In the genomic region with DNA sequence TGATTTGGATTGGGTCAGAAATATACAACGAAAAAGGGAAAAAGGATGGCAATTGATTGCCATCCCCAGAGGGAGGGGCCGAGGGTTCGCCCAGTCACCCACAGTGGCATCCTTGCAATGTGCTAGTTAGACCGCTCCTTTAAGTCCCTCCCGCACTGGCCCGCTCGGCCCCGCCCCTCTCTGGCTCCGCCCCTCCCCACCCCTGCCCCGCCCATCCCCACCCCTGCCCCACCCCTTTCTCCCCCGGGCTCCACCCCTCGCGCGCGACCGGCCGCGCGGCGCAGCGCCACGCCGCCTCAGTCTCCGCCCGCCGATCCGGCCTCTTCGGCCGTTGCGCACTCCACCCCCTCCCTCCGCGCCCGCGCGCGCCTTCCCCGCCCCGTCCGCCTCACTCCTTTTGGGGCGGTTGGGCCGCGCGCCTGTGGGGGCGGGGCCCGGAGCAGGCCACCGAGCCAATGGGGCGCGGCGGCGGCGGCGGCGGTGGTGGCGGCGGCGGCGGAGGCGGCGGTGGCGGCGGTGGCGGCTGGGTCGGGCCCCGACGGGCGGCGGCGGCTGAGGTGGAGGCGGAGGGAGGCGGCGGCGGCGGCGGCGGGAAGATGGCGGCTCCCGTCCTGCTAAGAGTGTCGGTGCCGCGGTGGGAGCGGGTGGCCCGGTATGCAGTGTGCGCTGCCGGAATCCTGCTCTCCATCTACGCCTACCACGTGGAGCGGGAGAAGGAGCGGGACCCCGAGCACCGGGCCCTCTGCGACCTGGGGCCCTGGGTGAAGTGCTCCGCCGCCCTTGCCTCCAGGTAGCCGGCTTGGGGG, we compare ENCODE assay signal across 1 cellular context.
TF ChIP-seq lines count a peak whose summit lies in the region.

A gene (plus strand): TSS at position 299 of the 806 bp plus-strand sequence. CDS start 298 bp downstream, at position 597.

TF ChIP-seq in GM23338, 12 proteins besides CTCF, POLR2A, EP300 and RAD21:
- TF ChIP-seq, protein P1, sequence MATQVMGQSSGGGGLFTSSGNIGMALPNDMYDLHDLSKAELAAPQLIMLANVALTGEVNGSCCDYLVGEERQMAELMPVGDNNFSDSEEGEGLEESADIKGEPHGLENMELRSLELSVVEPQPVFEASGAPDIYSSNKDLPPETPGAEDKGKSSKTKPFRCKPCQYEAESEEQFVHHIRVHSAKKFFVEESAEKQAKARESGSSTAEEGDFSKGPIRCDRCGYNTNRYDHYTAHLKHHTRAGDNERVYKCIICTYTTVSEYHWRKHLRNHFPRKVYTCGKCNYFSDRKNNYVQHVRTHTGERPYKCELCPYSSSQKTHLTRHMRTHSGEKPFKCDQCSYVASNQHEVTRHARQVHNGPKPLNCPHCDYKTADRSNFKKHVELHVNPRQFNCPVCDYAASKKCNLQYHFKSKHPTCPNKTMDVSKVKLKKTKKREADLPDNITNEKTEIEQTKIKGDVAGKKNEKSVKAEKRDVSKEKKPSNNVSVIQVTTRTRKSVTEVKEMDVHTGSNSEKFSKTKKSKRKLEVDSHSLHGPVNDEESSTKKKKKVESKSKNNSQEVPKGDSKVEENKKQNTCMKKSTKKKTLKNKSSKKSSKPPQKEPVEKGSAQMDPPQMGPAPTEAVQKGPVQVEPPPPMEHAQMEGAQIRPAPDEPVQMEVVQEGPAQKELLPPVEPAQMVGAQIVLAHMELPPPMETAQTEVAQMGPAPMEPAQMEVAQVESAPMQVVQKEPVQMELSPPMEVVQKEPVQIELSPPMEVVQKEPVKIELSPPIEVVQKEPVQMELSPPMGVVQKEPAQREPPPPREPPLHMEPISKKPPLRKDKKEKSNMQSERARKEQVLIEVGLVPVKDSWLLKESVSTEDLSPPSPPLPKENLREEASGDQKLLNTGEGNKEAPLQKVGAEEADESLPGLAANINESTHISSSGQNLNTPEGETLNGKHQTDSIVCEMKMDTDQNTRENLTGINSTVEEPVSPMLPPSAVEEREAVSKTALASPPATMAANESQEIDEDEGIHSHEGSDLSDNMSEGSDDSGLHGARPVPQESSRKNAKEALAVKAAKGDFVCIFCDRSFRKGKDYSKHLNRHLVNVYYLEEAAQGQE (IDR thresholded peaks at IDR 0.05; ENCODE audit: unreplicated experiment): no peak
- TF ChIP-seq, protein P2, sequence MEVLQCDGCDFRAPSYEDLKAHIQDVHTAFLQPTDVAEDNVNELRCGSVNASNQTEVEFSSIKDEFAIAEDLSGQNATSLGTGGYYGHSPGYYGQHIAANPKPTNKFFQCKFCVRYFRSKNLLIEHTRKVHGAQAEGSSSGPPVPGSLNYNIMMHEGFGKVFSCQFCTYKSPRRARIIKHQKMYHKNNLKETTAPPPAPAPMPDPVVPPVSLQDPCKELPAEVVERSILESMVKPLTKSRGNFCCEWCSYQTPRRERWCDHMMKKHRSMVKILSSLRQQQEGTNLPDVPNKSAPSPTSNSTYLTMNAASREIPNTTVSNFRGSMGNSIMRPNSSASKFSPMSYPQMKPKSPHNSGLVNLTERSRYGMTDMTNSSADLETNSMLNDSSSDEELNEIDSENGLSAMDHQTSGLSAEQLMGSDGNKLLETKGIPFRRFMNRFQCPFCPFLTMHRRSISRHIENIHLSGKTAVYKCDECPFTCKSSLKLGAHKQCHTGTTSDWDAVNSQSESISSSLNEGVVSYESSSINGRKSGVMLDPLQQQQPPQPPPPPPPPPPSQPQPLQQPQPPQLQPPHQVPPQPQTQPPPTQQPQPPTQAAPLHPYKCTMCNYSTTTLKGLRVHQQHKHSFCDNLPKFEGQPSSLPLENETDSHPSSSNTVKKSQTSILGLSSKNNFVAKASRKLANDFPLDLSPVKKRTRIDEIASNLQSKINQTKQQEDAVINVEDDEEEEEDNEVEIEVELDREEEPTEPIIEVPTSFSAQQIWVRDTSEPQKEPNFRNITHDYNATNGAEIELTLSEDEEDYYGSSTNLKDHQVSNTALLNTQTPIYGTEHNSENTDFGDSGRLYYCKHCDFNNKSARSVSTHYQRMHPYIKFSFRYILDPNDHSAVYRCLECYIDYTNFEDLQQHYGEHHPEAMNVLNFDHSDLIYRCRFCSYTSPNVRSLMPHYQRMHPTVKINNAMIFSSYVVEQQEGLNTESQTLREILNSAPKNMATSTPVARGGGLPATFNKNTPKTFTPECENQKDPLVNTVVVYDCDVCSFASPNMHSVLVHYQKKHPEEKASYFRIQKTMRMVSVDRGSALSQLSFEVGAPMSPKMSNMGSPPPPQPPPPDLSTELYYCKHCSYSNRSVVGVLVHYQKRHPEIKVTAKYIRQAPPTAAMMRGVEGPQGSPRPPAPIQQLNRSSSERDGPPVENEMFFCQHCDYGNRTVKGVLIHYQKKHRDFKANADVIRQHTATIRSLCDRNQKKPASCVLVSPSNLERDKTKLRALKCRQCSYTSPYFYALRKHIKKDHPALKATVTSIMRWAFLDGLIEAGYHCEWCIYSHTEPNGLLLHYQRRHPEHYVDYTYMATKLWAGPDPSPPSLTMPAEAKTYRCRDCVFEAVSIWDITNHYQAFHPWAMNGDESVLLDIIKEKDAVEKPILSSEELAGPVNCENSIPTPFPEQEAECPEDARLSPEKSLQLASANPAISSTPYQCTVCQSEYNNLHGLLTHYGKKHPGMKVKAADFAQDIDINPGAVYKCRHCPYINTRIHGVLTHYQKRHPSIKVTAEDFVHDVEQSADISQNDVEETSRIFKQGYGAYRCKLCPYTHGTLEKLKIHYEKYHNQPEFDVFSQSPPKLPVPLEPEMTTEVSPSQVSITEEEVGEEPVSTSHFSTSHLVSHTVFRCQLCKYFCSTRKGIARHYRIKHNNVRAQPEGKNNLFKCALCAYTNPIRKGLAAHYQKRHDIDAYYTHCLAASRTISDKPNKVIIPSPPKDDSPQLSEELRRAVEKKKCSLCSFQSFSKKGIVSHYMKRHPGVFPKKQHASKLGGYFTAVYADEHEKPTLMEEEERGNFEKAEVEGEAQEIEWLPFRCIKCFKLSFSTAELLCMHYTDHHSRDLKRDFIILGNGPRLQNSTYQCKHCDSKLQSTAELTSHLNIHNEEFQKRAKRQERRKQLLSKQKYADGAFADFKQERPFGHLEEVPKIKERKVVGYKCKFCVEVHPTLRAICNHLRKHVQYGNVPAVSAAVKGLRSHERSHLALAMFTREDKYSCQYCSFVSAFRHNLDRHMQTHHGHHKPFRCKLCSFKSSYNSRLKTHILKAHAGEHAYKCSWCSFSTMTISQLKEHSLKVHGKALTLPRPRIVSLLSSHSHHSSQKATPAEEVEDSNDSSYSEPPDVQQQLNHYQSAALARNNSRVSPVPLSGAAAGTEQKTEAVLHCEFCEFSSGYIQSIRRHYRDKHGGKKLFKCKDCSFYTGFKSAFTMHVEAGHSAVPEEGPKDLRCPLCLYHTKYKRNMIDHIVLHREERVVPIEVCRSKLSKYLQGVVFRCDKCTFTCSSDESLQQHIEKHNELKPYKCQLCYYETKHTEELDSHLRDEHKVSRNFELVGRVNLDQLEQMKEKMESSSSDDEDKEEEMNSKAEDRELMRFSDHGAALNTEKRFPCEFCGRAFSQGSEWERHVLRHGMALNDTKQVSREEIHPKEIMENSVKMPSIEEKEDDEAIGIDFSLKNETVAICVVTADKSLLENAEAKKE (CRISPR knock-in tag; IDR thresholded peaks at IDR 0.05): no peak
- TF ChIP-seq EZH2phosphoT487 (IDR thresholded peaks at IDR 0.05; ENCODE audit: unreplicated experiment) (no peak), ZNF331 (CRISPR knock-in tag; IDR thresholded peaks at IDR 0.05; ENCODE audit: low read depth) (no peak), CREB1 (CRISPR knock-in tag; IDR thresholded peaks at IDR 0.05; ENCODE audit: low read depth) (no peak), JUNB (IDR thresholded peaks at IDR 0.05; ENCODE audit: unreplicated experiment) (no peak), ZNF114 (CRISPR knock-in tag; IDR thresholded peaks at IDR 0.05) (no peak), NANOG (IDR thresholded peaks at IDR 0.05; ENCODE audit: borderline replicate concordance) (no peak), POLR2AphosphoS5 (IDR thresholded peaks at IDR 0.05; ENCODE audit: low read depth) (no peak), EZH2 (IDR thresholded peaks at IDR 0.05; ENCODE audit: low read depth, unreplicated experiment) (no peak)
